ENCODE assay signal across 2 cellular contexts in the genomic region with DNA sequence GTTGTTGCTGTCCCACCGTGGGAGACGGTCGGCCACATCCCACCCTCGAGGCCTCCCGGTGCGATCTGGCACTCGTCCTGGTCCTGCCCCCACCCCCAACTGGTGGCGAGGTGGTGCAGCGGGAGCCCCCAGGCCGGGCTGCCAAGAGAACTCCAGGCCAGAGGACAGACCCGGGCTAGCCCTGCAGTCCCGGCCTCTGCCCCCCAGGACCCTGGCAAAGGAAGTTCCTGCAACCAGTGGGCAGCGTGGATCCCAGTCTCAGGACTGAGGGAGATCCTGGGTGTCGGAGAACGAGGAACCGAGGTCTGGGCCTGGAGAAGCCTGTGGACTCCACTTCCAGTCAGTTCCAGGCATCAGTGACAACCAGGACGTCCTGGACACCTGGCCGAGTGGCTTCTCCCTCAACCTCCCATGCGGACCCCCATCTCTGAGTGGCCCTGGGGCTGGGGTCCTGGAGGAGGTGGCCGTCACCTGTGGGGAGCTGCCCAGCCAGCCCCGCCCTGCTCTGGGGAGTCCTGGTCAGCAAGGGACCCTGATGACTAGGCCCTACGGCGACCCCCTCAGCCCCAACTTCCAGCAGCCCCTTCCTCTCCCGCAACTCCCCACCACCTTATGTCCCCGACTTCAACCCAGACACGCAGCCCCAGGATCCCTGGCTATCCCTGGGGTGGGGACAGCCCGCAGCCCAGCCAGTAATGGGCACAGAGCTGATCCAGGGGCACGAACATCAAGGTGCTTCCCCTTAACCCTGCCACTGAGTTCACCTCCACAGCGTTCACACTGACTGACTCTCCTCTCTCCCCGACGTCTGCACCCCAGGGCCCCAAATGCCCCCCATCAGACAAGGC.
TF ChIP-seq lines count a peak whose summit lies in the region.

No MANE protein-coding gene starts in this region.

TF ChIP-seq in SK-N-SH, 30 proteins besides CTCF, POLR2A, EP300 and RAD21:
- TF ChIP-seq TCF12 (IDR thresholded peaks at IDR 0.05) (no peak), GATA2 (CRISPR knock-in tag; IDR thresholded peaks at IDR 0.05) (no peak), FOXM1 (IDR thresholded peaks at IDR 0.05; ENCODE audit: low read depth) (no peak), JUND (IDR thresholded peaks at IDR 0.05) (no peak), TAF1 (IDR thresholded peaks at IDR 0.05; ENCODE audit: borderline replicate concordance, low read depth, low read length) (no peak)
- TF ChIP-seq, protein P1, sequence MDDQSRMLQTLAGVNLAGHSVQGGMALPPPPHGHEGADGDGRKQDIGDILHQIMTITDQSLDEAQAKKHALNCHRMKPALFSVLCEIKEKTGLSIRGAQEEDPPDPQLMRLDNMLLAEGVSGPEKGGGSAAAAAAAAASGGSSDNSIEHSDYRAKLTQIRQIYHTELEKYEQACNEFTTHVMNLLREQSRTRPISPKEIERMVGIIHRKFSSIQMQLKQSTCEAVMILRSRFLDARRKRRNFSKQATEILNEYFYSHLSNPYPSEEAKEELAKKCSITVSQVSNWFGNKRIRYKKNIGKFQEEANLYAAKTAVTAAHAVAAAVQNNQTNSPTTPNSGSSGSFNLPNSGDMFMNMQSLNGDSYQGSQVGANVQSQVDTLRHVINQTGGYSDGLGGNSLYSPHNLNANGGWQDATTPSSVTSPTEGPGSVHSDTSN (IDR thresholded peaks at IDR 0.05) = no peak

TF ChIP-seq in SK-N-SH treated with all-trans-retinoic acid at 6 μM for 48 hours, 23 proteins besides CTCF, POLR2A, EP300 and RAD21:
- TF ChIP-seq, protein P2, sequence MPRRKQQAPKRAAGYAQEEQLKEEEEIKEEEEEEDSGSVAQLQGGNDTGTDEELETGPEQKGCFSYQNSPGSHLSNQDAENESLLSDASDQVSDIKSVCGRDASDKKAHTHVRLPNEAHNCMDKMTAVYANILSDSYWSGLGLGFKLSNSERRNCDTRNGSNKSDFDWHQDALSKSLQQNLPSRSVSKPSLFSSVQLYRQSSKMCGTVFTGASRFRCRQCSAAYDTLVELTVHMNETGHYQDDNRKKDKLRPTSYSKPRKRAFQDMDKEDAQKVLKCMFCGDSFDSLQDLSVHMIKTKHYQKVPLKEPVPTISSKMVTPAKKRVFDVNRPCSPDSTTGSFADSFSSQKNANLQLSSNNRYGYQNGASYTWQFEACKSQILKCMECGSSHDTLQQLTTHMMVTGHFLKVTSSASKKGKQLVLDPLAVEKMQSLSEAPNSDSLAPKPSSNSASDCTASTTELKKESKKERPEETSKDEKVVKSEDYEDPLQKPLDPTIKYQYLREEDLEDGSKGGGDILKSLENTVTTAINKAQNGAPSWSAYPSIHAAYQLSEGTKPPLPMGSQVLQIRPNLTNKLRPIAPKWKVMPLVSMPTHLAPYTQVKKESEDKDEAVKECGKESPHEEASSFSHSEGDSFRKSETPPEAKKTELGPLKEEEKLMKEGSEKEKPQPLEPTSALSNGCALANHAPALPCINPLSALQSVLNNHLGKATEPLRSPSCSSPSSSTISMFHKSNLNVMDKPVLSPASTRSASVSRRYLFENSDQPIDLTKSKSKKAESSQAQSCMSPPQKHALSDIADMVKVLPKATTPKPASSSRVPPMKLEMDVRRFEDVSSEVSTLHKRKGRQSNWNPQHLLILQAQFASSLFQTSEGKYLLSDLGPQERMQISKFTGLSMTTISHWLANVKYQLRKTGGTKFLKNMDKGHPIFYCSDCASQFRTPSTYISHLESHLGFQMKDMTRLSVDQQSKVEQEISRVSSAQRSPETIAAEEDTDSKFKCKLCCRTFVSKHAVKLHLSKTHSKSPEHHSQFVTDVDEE (CRISPR knock-in tag; IDR thresholded peaks at IDR 0.05) = no peak
- TF ChIP-seq BACH2 (CRISPR knock-in tag; IDR thresholded peaks at IDR 0.05; ENCODE audit: borderline replicate concordance) = no peak
- TF ChIP-seq TOX (CRISPR knock-in tag; IDR thresholded peaks at IDR 0.05; ENCODE audit: borderline replicate concordance) = no peak
- TF ChIP-seq GLIS3 (CRISPR knock-in tag; IDR thresholded peaks at IDR 0.05) = no peak
- no peak for TF ChIP-seq ESRRG (CRISPR knock-in tag; IDR thresholded peaks at IDR 0.05)
- TF ChIP-seq, protein P3, sequence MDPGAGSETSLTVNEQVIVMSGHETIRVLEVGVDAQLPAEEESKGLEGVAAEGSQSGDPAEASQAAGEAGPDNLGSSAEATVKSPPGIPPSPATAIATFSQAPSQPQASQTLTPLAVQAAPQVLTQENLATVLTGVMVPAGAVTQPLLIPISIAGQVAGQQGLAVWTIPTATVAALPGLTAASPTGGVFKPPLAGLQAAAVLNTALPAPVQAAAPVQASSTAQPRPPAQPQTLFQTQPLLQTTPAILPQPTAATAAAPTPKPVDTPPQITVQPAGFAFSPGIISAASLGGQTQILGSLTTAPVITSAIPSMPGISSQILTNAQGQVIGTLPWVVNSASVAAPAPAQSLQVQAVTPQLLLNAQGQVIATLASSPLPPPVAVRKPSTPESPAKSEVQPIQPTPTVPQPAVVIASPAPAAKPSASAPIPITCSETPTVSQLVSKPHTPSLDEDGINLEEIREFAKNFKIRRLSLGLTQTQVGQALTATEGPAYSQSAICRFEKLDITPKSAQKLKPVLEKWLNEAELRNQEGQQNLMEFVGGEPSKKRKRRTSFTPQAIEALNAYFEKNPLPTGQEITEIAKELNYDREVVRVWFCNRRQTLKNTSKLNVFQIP (CRISPR knock-in tag; IDR thresholded peaks at IDR 0.05; ENCODE audit: borderline replicate concordance, low read depth) = no peak
- TF ChIP-seq ARNTL (CRISPR knock-in tag; IDR thresholded peaks at IDR 0.05; ENCODE audit: borderline replicate concordance, low read depth) = no peak
- TF ChIP-seq ZNF70 (CRISPR knock-in tag; IDR thresholded peaks at IDR 0.05) = no peak
- TF ChIP-seq RARB (CRISPR knock-in tag; IDR thresholded peaks at IDR 0.05) = no peak
- TF ChIP-seq ZC3H10 (CRISPR knock-in tag; IDR thresholded peaks at IDR 0.05) = no peak
- TF ChIP-seq, protein P4, sequence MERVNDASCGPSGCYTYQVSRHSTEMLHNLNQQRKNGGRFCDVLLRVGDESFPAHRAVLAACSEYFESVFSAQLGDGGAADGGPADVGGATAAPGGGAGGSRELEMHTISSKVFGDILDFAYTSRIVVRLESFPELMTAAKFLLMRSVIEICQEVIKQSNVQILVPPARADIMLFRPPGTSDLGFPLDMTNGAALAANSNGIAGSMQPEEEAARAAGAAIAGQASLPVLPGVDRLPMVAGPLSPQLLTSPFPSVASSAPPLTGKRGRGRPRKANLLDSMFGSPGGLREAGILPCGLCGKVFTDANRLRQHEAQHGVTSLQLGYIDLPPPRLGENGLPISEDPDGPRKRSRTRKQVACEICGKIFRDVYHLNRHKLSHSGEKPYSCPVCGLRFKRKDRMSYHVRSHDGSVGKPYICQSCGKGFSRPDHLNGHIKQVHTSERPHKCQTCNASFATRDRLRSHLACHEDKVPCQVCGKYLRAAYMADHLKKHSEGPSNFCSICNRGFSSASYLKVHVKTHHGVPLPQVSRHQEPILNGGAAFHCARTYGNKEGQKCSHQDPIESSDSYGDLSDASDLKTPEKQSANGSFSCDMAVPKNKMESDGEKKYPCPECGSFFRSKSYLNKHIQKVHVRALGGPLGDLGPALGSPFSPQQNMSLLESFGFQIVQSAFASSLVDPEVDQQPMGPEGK (CRISPR knock-in tag; IDR thresholded peaks at IDR 0.05; ENCODE audit: borderline replicate concordance) = no peak
- TF ChIP-seq, protein P5, sequence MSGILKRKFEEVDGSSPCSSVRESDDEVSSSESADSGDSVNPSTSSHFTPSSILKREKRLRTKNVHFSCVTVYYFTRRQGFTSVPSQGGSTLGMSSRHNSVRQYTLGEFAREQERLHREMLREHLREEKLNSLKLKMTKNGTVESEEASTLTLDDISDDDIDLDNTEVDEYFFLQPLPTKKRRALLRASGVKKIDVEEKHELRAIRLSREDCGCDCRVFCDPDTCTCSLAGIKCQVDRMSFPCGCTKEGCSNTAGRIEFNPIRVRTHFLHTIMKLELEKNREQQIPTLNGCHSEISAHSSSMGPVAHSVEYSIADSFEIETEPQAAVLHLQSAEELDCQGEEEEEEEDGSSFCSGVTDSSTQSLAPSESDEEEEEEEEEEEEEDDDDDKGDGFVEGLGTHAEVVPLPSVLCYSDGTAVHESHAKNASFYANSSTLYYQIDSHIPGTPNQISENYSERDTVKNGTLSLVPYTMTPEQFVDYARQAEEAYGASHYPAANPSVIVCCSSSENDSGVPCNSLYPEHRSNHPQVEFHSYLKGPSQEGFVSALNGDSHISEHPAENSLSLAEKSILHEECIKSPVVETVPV (CRISPR knock-in tag; IDR thresholded peaks at IDR 0.05) = no peak
- no peak for TF ChIP-seq ZFP30 (CRISPR knock-in tag; IDR thresholded peaks at IDR 0.05)
- TF ChIP-seq CSDC2 (CRISPR knock-in tag; IDR thresholded peaks at IDR 0.05) = no peak
- no peak for TF ChIP-seq PPARA (CRISPR knock-in tag; IDR thresholded peaks at IDR 0.05; ENCODE audit: borderline replicate concordance)
- no peak for TF ChIP-seq TCF4 (CRISPR knock-in tag; IDR thresholded peaks at IDR 0.05; ENCODE audit: borderline replicate concordance)
- no peak for TF ChIP-seq ZNF8 (CRISPR knock-in tag; IDR thresholded peaks at IDR 0.05)
- TF ChIP-seq, protein P6, sequence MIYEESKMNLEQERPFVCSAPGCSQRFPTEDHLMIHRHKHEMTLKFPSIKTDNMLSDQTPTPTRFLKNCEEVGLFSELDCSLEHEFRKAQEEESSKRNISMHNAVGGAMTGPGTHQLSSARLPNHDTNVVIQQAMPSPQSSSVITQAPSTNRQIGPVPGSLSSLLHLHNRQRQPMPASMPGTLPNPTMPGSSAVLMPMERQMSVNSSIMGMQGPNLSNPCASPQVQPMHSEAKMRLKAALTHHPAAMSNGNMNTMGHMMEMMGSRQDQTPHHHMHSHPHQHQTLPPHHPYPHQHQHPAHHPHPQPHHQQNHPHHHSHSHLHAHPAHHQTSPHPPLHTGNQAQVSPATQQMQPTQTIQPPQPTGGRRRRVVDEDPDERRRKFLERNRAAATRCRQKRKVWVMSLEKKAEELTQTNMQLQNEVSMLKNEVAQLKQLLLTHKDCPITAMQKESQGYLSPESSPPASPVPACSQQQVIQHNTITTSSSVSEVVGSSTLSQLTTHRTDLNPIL (CRISPR knock-in tag; IDR thresholded peaks at IDR 0.05; ENCODE audit: low read depth) = no peak
